Comparison of ENCODE assay signal across 19 cellular contexts in the genomic region with DNA sequence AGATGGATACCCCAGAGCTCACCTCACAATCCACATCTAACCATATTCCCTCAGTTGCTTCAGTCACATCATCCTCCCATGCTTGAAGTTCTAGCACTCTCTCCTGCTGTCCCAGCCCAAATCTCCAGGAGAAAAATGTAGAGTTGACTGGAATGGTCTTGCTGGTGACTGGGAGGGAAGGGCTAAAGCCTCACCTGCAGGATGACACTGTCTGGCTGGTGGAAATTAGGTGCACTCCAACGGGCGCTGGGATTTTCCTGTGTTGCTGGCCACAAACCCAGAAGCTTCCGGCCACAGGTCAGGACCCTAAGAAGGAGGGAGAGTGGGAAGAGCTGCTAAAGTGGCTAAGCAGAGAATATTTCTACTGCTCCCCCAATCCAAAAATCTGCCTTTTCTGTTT. TPM values are rescaled to one million over a fixed set of nuclear protein-coding genes. Genes with fewer than 3 reads are reported as not detected.
A peak's percentile ranks its signal among the peaks of the same experiment; 100 is the strongest.
DNase-seq lines count a peak whose midpoint lies in the region; ATAC-seq and TF ChIP-seq lines count a peak whose summit lies in the region.
"Had no signal": no experiment of that assay in that cellular context is flagged by ENCODE, and none has a peak within 500 bp of the region (broad histone marks: within the 10 kb centered on the region; RNA-seq: fewer than 3 reads in every experiment).

No MANE protein-coding gene starts in this region.

- TF ChIP-seq POLR2A in Peyer's patch (IDR thresholded peaks at IDR 0.05) = no peak

- H3K27ac ChIP-seq in Peyer's patch (peak overlapping the region in 3 of 4 donors; percentile 83 to 96 (median 88)), epithelial cell of prostate (peak overlapping the region; percentile 48)
- H3K27ac ChIP-seq: parathyroid adenoma, uterus, WERI-Rb-1 had no signal

- no peaks in the 10 kb centered on the region for H3K27me3 ChIP-seq in Peyer's patch
- H3K27me3 ChIP-seq: uterus had no signal

- H3K36me3 Mint-ChIP-seq in activated T-cell treated with anti-CD3 and anti-CD28 coated beads, Interleukin-2, amount 50 U/mL, for 24 hours (ENCODE audit: low read depth) = peaks cover 62% of the 10 kb centered on the region
- H3K36me3 Mint-ChIP-seq in stimulated activated effector memory CD8-positive, alpha-beta T cell treated with anti-CD3 and anti-CD28 coated beads, Interleukin-12 subunit alpha, Interleukin-12 subunit beta, amount 100 ng/mL, for 72 hours = peaks cover 68% of the 10 kb centered on the region

- H3K9me3 ChIP-seq in Peyer's patch = no peaks in the 10 kb centered on the region
- H3K9me3 ChIP-seq: uterus had no signal

- peak overlapping the region; percentile 60 for H3K27ac Mint-ChIP-seq in activated T-cell treated with anti-CD3 and anti-CD28 coated beads, Interleukin-2, amount 50 U/mL, for 24 hours
- H3K27ac Mint-ChIP-seq in stimulated activated effector memory CD8-positive, alpha-beta T cell treated with anti-CD3 and anti-CD28 coated beads, Interleukin-12 subunit alpha, Interleukin-12 subunit beta, amount 100 ng/mL, for 72 hours = peak overlapping the region; percentile 86

- H3K27me3 Mint-ChIP-seq in activated T-cell treated with anti-CD3 and anti-CD28 coated beads, Interleukin-2, amount 50 U/mL, for 24 hours = no peaks in the 10 kb centered on the region

- H3K4me3 ChIP-seq in Peyer's patch = no peak overlapping the region
- H3K4me3 ChIP-seq: smooth muscle cell, uterus had no signal

- no peak for TF ChIP-seq CTCF in Peyer's patch (IDR thresholded peaks at IDR 0.05)

- no peak for ATAC-seq in stimulated activated effector memory CD8-positive, alpha-beta T cell treated with anti-CD3 and anti-CD28 coated beads, Interleukin-12 subunit alpha, Interleukin-12 subunit beta, amount 100 ng/mL, for 72 hours
- ATAC-seq in HG02885 (IDR thresholded peaks at IDR 0.05; ENCODE audit: poor library complexity, unreplicated experiment) = no peak
- ATAC-seq: Panc1 had no signal

- H3K36me3 ChIP-seq in Peyer's patch = peaks cover 0 to 44% (median 0%) of the 10 kb centered on the region in 3 donors
- H3K36me3 ChIP-seq: uterus, WERI-Rb-1 had no signal

- no peaks in the 10 kb centered on the region for H3K9me3 Mint-ChIP-seq in activated T-cell treated with anti-CD3 and anti-CD28 coated beads, Interleukin-2, amount 50 U/mL, for 24 hours
- H3K9me3 Mint-ChIP-seq in stimulated activated effector memory CD8-positive, alpha-beta T cell treated with anti-CD3 and anti-CD28 coated beads, Interleukin-12 subunit alpha, Interleukin-12 subunit beta, amount 100 ng/mL, for 72 hours = no peaks in the 10 kb centered on the region

- peaks cover 59% of the 10 kb centered on the region for H3K4me1 Mint-ChIP-seq in activated T-cell treated with anti-CD3 and anti-CD28 coated beads, Interleukin-2, amount 50 U/mL, for 24 hours (ENCODE audit: low read depth)
- H3K4me1 Mint-ChIP-seq in stimulated activated effector memory CD8-positive, alpha-beta T cell treated with anti-CD3 and anti-CD28 coated beads, Interleukin-12 subunit alpha, Interleukin-12 subunit beta, amount 100 ng/mL, for 72 hours = peaks cover 64% of the 10 kb centered on the region

- H3K4me1 ChIP-seq in Peyer's patch = peaks cover 4 to 60% (median 23%) of the 10 kb centered on the region in 4 donors
- H3K4me1 ChIP-seq: parathyroid adenoma, uterus had no signal

- H3K4me3 Mint-ChIP-seq in activated T-cell treated with anti-CD3 and anti-CD28 coated beads, Interleukin-2, amount 50 U/mL, for 24 hours = no peak overlapping the region
- H3K4me3 Mint-ChIP-seq in stimulated activated effector memory CD8-positive, alpha-beta T cell treated with anti-CD3 and anti-CD28 coated beads, Interleukin-12 subunit alpha, Interleukin-12 subunit beta, amount 100 ng/mL, for 72 hours = peak overlapping the region; percentile 10

- DNase-seq in activated T-cell treated with anti-CD3 and anti-CD28 coated beads, Interleukin-2, amount 50 U/mL, for 24 hours = no peak
- no peak for DNase-seq in activated T-cell treated with anti-CD3 and anti-CD28 coated beads, Interleukin-2, amount 50 U/mL, for 48 hours
- no peak for DNase-seq in Peyer's patch
- DNase-seq in epithelial cell of prostate (ENCODE audit: low read depth, low spot score) = no peak
- DNase-seq in stimulated activated effector memory CD8-positive, alpha-beta T cell treated with anti-CD3 and anti-CD28 coated beads, Interleukin-12 subunit alpha, Interleukin-12 subunit beta, amount 100 ng/mL, for 72 hours (ENCODE audit: low spot score in 2 of 2) = no peak
- no peak for DNase-seq in activated gamma-delta T cell treated with Interleukin-2 at 50 U/mL for 16 hours
- no peak for DNase-seq in glomerular visceral epithelial cell (ENCODE audit: extremely low spot score)
- DNase-seq: activated naive CD4-positive, alpha-beta T cell; dermis blood vessel endothelial cell; hippocampal formation; NCI-H1105; NCI-H748 treated with DMSO at 0.1 percent for 48 hours; stimulated activated naive CD4-positive, alpha-beta T cell; uterus; WERI-Rb-1 had no signal

RNA-seq across cellular contexts. Expression of gene PPP1R15B, which starts 37.4 kb away (rescaled TPM):
- total RNA-seq in Peyer's patch = 10 to 100 TPM; 33.8 to 90.5 (median 72.3) TPM

RNA-seq across cellular contexts. Expression of gene PIK3C2B, which starts 45.6 kb away (rescaled TPM):
- 100 to 1,000 TPM in 3 of 4 donors, 10 to 100 TPM in 1; 68.5 to 162 (median 134) TPM for total RNA-seq in Peyer's patch
